ENCODE assay signal across 1 cellular context in the genomic region with DNA sequence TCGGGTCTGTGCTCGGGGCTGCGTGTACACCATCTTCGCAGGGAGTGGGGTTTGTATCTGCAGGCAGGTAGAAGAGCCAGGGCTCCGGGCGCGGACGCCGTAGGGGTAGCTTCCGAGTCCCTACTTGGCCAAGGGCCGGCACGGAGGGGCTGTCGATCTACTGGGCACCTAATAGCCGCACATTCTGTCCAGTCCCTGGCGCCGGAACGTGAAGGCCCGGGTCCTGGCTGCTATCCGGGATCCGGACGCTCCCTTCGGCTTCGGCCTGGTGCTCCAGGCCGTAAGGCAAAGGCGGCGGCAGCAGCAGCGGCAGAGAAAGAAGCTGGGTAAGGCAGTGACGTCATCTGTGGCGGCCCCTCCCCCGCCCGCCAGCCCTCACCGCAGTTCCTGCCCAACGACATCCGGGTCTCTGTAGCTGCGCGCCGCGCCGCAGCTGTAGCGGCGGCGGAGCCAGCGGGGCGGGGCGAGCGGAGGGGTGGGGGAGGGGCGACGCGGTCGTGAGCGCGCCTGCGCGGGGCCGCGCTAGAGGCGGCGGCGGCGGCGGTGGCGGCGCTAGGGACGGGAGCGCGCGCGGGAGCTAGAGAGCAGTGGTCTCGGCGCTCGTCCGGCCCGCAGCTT.
TF ChIP-seq lines count a peak whose summit lies in the region.

A gene (plus strand): TSS at position 525 of the 618 bp plus-strand sequence. CDS start 33,483 bp downstream, outside the sequence.

TF ChIP-seq in HepG2, 621 proteins besides CTCF, POLR2A, EP300 and RAD21 (continued from another document and continues in another):
- TF ChIP-seq PRMT3 (CRISPR knock-in tag; IDR thresholded peaks at IDR 0.05; ENCODE audit: borderline replicate concordance, low read depth) (no peak), GATA4 (IDR thresholded peaks at IDR 0.05; ENCODE audit: borderline replicate concordance, low read depth) (peak; percentile 79; the same call in 1 of the 2 replicates), IRX3 (CRISPR knock-in tag; IDR thresholded peaks at IDR 0.05; ENCODE audit: borderline replicate concordance, low read depth) (no peak), ZFP82 (CRISPR knock-in tag; IDR thresholded peaks at IDR 0.05; ENCODE audit: borderline replicate concordance) (no peak), ZNF713 (CRISPR knock-in tag; IDR thresholded peaks at IDR 0.05) (peak; percentile 82), ZNF510 (CRISPR knock-in tag; IDR thresholded peaks at IDR 0.05; ENCODE audit: low read depth) (no peak), MTF2 (CRISPR knock-in tag; IDR thresholded peaks at IDR 0.05; ENCODE audit: borderline replicate concordance) (no peak), HDAC1 (CRISPR knock-in tag; IDR thresholded peaks at IDR 0.05) (peak; percentile 69), POGZ (CRISPR knock-in tag; IDR thresholded peaks at IDR 0.05) (0 out of 2 replicates have a peak, but pooled peaks have one; percentile 29), CC2D1A (CRISPR knock-in tag; IDR thresholded peaks at IDR 0.05) (no peak), RFXANK (CRISPR knock-in tag; IDR thresholded peaks at IDR 0.05) (no peak), ZNF577 (CRISPR knock-in tag; IDR thresholded peaks at IDR 0.05; ENCODE audit: borderline replicate concordance, low read depth) (no peak), ZSCAN12 (CRISPR knock-in tag; IDR thresholded peaks at IDR 0.05) (peak; percentile 40; the same call in 1 of the 2 replicates), HNF4A (CRISPR knock-in tag; IDR thresholded peaks at IDR 0.05) (no peak), CEBPB (IDR thresholded peaks at IDR 0.05; ENCODE audit: borderline replicate concordance, low read depth, low read length) (no peak), KMT2A (CRISPR knock-in tag; IDR thresholded peaks at IDR 0.05) (peak; percentile 79), AGO2 (optimal IDR thresholded peaks at IDR 0.05; ENCODE audit: low read depth, low read length) (peak; percentile 92), ZNF816 (CRISPR knock-in tag; IDR thresholded peaks at IDR 0.05; ENCODE audit: borderline replicate concordance) (peak; percentile 76; the same call in 1 of the 2 replicates), REL (CRISPR knock-in tag; conservative IDR thresholded peaks at IDR 0.05) (peak; percentile 92), ZNF205 (CRISPR knock-in tag; IDR thresholded peaks at IDR 0.05) (peak; percentile 54; the same call in 1 of the 2 replicates), NFE2L1 (CRISPR knock-in tag; IDR thresholded peaks at IDR 0.05; ENCODE audit: borderline replicate concordance) (peak; percentile 66), MIER3 (CRISPR knock-in tag; IDR thresholded peaks at IDR 0.05; ENCODE audit: borderline replicate concordance) (peak; percentile 60; the same call in 1 of the 2 replicates), MEIS1 (CRISPR knock-in tag; IDR thresholded peaks at IDR 0.05; ENCODE audit: borderline replicate concordance) (peak; percentile 81), ZNF251 (CRISPR knock-in tag; IDR thresholded peaks at IDR 0.05) (no peak), IKZF4 (CRISPR knock-in tag; IDR thresholded peaks at IDR 0.05; ENCODE audit: borderline replicate concordance, low read depth, not compliant biosample characterization) (no peak), NAIF1 (CRISPR knock-in tag; IDR thresholded peaks at IDR 0.05; ENCODE audit: borderline replicate concordance) (no peak; the same call in 1 of the 2 replicates), RNF2 (conservative IDR thresholded peaks at IDR 0.05; ENCODE audit: low read depth) (no peak), ZBTB3 (CRISPR knock-in tag; IDR thresholded peaks at IDR 0.05; ENCODE audit: borderline replicate concordance, low read depth) (no peak; the same call in 1 of the 2 replicates), EED (CRISPR knock-in tag; IDR thresholded peaks at IDR 0.05) (no peak), ZNF121 (CRISPR knock-in tag; IDR thresholded peaks at IDR 0.05) (no peak), RELA (CRISPR knock-in tag; IDR thresholded peaks at IDR 0.05) (no peak), ZNF850 (CRISPR knock-in tag; conservative IDR thresholded peaks at IDR 0.05) (peak; percentile 87; the same call in 1 of the 2 replicates), ZNF225 (CRISPR knock-in tag; IDR thresholded peaks at IDR 0.05) (peak; percentile 92; the same call in 1 of the 2 replicates), FIP1L1 (IDR thresholded peaks at IDR 0.05; ENCODE audit: borderline replicate concordance, insufficient read depth, low read depth, low read length) (peak; percentile 60; the same call in 1 of the 2 replicates), ARNT2 (CRISPR knock-in tag; IDR thresholded peaks at IDR 0.05; ENCODE audit: low read depth) (0 out of 2 replicates have a peak, but pooled peaks have one; percentile 35), CCDC6 (CRISPR knock-in tag; IDR thresholded peaks at IDR 0.05) (0 out of 2 replicates have a peak, but pooled peaks have one; percentile 56), ATF7-NPFF (CRISPR knock-in tag; IDR thresholded peaks at IDR 0.05; ENCODE audit: low read depth) (peak; percentile 40; the same call in 1 of the 2 replicates)
- TF ChIP-seq, protein P1, sequence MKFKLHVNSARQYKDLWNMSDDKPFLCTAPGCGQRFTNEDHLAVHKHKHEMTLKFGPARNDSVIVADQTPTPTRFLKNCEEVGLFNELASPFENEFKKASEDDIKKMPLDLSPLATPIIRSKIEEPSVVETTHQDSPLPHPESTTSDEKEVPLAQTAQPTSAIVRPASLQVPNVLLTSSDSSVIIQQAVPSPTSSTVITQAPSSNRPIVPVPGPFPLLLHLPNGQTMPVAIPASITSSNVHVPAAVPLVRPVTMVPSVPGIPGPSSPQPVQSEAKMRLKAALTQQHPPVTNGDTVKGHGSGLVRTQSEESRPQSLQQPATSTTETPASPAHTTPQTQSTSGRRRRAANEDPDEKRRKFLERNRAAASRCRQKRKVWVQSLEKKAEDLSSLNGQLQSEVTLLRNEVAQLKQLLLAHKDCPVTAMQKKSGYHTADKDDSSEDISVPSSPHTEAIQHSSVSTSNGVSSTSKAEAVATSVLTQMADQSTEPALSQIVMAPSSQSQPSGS (CRISPR knock-in tag; IDR thresholded peaks at IDR 0.05) = peak; percentile 99
- TF ChIP-seq, protein P2, sequence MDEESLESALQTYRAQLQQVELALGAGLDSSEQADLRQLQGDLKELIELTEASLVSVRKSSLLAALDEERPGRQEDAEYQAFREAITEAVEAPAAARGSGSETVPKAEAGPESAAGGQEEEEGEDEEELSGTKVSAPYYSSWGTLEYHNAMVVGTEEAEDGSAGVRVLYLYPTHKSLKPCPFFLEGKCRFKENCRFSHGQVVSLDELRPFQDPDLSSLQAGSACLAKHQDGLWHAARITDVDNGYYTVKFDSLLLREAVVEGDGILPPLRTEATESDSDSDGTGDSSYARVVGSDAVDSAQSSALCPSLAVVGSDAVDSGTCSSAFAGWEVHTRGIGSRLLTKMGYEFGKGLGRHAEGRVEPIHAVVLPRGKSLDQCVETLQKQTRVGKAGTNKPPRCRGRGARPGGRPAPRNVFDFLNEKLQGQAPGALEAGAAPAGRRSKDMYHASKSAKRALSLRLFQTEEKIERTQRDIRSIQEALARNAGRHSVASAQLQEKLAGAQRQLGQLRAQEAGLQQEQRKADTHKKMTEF (CRISPR knock-in tag; IDR thresholded peaks at IDR 0.05) = peak; percentile 62; the same call in 1 of the 2 replicates
- TF ChIP-seq, protein P3, sequence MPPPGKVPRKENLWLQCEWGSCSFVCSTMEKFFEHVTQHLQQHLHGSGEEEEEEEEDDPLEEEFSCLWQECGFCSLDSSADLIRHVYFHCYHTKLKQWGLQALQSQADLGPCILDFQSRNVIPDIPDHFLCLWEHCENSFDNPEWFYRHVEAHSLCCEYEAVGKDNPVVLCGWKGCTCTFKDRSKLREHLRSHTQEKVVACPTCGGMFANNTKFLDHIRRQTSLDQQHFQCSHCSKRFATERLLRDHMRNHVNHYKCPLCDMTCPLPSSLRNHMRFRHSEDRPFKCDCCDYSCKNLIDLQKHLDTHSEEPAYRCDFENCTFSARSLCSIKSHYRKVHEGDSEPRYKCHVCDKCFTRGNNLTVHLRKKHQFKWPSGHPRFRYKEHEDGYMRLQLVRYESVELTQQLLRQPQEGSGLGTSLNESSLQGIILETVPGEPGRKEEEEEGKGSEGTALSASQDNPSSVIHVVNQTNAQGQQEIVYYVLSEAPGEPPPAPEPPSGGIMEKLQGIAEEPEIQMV (CRISPR knock-in tag; IDR thresholded peaks at IDR 0.05; ENCODE audit: low read depth) = peak; percentile 31; the same call in 1 of the 2 replicates
- TF ChIP-seq, protein P4, sequence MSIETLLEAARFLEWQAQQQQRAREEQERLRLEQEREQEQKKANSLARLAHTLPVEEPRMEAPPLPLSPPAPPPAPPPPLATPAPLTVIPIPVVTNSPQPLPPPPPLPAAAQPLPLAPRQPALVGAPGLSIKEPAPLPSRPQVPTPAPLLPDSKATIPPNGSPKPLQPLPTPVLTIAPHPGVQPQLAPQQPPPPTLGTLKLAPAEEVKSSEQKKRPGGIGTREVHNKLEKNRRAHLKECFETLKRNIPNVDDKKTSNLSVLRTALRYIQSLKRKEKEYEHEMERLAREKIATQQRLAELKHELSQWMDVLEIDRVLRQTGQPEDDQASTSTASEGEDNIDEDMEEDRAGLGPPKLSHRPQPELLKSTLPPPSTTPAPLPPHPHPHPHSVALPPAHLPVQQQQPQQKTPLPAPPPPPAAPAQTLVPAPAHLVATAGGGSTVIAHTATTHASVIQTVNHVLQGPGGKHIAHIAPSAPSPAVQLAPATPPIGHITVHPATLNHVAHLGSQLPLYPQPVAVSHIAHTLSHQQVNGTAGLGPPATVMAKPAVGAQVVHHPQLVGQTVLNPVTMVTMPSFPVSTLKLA (IDR thresholded peaks at IDR 0.05) = no peak
- TF ChIP-seq, protein P5, sequence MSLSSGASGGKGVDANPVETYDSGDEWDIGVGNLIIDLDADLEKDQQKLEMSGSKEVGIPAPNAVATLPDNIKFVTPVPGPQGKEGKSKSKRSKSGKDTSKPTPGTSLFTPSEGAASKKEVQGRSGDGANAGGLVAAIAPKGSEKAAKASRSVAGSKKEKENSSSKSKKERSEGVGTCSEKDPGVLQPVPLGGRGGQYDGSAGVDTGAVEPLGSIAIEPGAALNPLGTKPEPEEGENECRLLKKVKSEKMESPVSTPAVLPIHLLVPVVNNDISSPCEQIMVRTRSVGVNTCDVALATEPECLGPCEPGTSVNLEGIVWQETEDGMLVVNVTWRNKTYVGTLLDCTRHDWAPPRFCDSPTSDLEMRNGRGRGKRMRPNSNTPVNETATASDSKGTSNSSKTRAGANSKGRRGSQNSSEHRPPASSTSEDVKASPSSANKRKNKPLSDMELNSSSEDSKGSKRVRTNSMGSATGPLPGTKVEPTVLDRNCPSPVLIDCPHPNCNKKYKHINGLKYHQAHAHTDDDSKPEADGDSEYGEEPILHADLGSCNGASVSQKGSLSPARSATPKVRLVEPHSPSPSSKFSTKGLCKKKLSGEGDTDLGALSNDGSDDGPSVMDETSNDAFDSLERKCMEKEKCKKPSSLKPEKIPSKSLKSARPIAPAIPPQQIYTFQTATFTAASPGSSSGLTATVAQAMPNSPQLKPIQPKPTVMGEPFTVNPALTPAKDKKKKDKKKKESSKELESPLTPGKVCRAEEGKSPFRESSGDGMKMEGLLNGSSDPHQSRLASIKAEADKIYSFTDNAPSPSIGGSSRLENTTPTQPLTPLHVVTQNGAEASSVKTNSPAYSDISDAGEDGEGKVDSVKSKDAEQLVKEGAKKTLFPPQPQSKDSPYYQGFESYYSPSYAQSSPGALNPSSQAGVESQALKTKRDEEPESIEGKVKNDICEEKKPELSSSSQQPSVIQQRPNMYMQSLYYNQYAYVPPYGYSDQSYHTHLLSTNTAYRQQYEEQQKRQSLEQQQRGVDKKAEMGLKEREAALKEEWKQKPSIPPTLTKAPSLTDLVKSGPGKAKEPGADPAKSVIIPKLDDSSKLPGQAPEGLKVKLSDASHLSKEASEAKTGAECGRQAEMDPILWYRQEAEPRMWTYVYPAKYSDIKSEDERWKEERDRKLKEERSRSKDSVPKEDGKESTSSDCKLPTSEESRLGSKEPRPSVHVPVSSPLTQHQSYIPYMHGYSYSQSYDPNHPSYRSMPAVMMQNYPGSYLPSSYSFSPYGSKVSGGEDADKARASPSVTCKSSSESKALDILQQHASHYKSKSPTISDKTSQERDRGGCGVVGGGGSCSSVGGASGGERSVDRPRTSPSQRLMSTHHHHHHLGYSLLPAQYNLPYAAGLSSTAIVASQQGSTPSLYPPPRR (CRISPR knock-in tag; IDR thresholded peaks at IDR 0.05; ENCODE audit: borderline replicate concordance) = peak; percentile 46
- TF ChIP-seq, protein P6, sequence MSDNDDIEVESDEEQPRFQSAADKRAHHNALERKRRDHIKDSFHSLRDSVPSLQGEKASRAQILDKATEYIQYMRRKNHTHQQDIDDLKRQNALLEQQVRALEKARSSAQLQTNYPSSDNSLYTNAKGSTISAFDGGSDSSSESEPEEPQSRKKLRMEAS (IDR thresholded peaks at IDR 0.05) = peak; percentile 47; the same call in 1 of the 2 replicates
- TF ChIP-seq, protein P7, sequence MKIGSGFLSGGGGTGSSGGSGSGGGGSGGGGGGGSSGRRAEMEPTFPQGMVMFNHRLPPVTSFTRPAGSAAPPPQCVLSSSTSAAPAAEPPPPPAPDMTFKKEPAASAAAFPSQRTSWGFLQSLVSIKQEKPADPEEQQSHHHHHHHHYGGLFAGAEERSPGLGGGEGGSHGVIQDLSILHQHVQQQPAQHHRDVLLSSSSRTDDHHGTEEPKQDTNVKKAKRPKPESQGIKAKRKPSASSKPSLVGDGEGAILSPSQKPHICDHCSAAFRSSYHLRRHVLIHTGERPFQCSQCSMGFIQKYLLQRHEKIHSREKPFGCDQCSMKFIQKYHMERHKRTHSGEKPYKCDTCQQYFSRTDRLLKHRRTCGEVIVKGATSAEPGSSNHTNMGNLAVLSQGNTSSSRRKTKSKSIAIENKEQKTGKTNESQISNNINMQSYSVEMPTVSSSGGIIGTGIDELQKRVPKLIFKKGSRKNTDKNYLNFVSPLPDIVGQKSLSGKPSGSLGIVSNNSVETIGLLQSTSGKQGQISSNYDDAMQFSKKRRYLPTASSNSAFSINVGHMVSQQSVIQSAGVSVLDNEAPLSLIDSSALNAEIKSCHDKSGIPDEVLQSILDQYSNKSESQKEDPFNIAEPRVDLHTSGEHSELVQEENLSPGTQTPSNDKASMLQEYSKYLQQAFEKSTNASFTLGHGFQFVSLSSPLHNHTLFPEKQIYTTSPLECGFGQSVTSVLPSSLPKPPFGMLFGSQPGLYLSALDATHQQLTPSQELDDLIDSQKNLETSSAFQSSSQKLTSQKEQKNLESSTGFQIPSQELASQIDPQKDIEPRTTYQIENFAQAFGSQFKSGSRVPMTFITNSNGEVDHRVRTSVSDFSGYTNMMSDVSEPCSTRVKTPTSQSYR (CRISPR knock-in tag; IDR thresholded peaks at IDR 0.05; ENCODE audit: borderline replicate concordance) = peak; percentile 97
